ENCODE assay signal across 10 cellular contexts in the genomic region with DNA sequence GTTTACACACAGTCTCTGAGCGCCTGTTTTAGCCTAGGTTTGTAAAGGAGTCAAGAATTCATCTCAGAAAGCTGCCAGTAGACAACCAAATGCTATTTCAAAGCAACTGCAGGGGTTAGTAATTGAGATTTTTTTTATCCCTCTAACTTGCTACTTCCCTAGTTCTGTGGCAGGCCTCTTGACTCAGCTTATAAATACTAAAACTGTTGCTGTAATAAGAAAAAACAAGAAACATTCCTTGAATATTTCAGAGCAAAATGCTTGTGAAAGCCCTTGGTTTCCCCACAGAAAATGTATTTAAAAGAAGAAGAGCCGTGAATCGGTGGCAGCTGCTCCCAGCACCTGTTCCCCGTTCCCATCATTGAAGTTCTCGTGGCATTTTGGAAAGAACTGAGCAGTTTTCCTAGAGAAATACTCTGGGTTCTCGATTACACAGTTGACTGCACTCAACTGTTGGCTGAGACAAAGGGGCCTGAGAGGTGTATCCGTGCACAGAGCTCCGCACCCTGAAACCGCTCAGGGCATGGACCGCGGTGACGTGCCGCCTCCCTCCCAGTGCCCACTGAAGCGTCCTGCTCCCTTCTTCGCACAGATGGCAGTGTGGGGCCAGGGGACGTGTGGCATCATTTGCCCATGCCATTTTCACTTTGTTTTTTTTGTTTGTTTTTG. TPM values are rescaled to one million over a fixed set of nuclear protein-coding genes. Genes with fewer than 3 reads are reported as not detected.
DNase-seq lines count a peak whose midpoint lies in the region; ATAC-seq and TF ChIP-seq lines count a peak whose summit lies in the region.
"Had no signal": no experiment of that assay in that cellular context is flagged by ENCODE, and none has a peak within 500 bp of the region (broad histone marks: within the 10 kb centered on the region; RNA-seq: fewer than 3 reads in every experiment).

No MANE protein-coding gene starts in this region.

- H3K4me3 ChIP-seq in right lobe of liver (no peak overlapping the region), stomach (no peak overlapping the region), upper lobe of right lung (no peak overlapping the region)

- H3K9me3 ChIP-seq in right lobe of liver, result no peaks in the 10 kb centered on the region
- H3K9me3 ChIP-seq in stomach, result no peaks in the 10 kb centered on the region
- H3K9me3 ChIP-seq in upper lobe of right lung, result no peaks in the 10 kb centered on the region

- peaks cover 8% of the 10 kb centered on the region for H3K36me3 Mint-ChIP-seq in effector memory CD8-positive, alpha-beta T cell (ENCODE audit: insufficient read depth)

- peaks cover 40 to 79% of the 10 kb centered on the region in 2 donors for H3K27me3 Mint-ChIP-seq in effector memory CD8-positive, alpha-beta T cell

- TF ChIP-seq CTCF in right lobe of liver (IDR thresholded peaks at IDR 0.05) (no peak), stomach (IDR thresholded peaks at IDR 0.05) (no peak), upper lobe of right lung (IDR thresholded peaks at IDR 0.05) (no peak)

- H3K9me3 Mint-ChIP-seq in effector memory CD8-positive, alpha-beta T cell, result no peaks in the 10 kb centered on the region
- H3K9me3 Mint-ChIP-seq: activated T-helper 1 cell treated with anti-CD3 and anti-CD28 coated beads, Interleukin-12 subunit alpha, Interleukin-12 subunit beta, Interleukin-2, Interleukin-4 antibody, amounts not matched to agents 30 ng/mL and 10 ng/mL and 1 ng/mL, durations not matched to agents 14 hours and 24 hours and 36 hours had no signal

- H3K27ac ChIP-seq in right lobe of liver (no peak overlapping the region), stomach (peak overlapping the region in 3 of 5 donors; percentile 43 to 59 (median 46)), upper lobe of right lung (no peak overlapping the region)

- no peak for TF ChIP-seq EP300 in stomach (IDR thresholded peaks at IDR 0.05)

- no peak overlapping the region for H3K27ac Mint-ChIP-seq in effector memory CD8-positive, alpha-beta T cell
- H3K27ac Mint-ChIP-seq: activated CD4-positive, alpha-beta T cell treated with anti-CD3 and anti-CD28 coated beads for 36 hours; activated T-helper 1 cell treated with anti-CD3 and anti-CD28 coated beads, Interleukin-12 subunit alpha, Interleukin-12 subunit beta, Interleukin-2, Interleukin-4 antibody, amounts not matched to agents 30 ng/mL and 10 ng/mL and 1 ng/mL, durations not matched to agents 14 hours and 24 hours and 36 hours had no signal

- 75% methylated on average over 11 of the region's 16 CpGs for WGBS in right lobe of liver (ENCODE audit: insufficient coverage, low coverage, low lambda C conversion rate, missing lambda C conversion rate)
- WGBS in stomach, 5 donors, result 78 to 87% (median 83%) methylated on average over 16 of the region's 16 CpGs

- H3K4me1 ChIP-seq in right lobe of liver (peaks cover 0 to 8% (median 1%) of the 10 kb centered on the region in 4 donors), stomach (peaks cover 7 to 23% (median 18%) of the 10 kb centered on the region in 4 donors), upper lobe of right lung (peaks cover 13% of the 10 kb centered on the region)

- no peaks in the 10 kb centered on the region for H3K36me3 ChIP-seq in right lobe of liver
- H3K36me3 ChIP-seq in stomach, result no peaks in the 10 kb centered on the region
- H3K36me3 ChIP-seq in upper lobe of right lung, result no peaks in the 10 kb centered on the region

- no peaks in the 10 kb centered on the region for H3K27me3 ChIP-seq in right lobe of liver
- H3K27me3 ChIP-seq in stomach, result peaks cover 0 to 22% (median 0%) of the 10 kb centered on the region in 3 donors
- H3K27me3 ChIP-seq in upper lobe of right lung, result no peaks in the 10 kb centered on the region

- no peak for TF ChIP-seq POLR2A in right lobe of liver (IDR thresholded peaks at IDR 0.05)
- no peak for TF ChIP-seq POLR2A in stomach (IDR thresholded peaks at IDR 0.05)

- intact Hi-C loops in right lobe of liver (cut with DNase I), result no loop called here
- intact Hi-C loops in stomach (cut with DNase I; ENCODE audit: low total_unique reads), result no loop called here
- intact Hi-C loops in upper lobe of right lung (cut with DNase I), result no loop called here

- ATAC-seq in right lobe of liver (no peak), upper lobe of right lung (no peak)
- no peak for ATAC-seq in effector memory CD8-positive, alpha-beta T cell (replicated peaks)
- ATAC-seq: activated CD4-positive, alpha-beta T cell treated with anti-CD3 and anti-CD28 coated beads for 36 hours had no signal

- peaks cover 17 to 23% of the 10 kb centered on the region in 2 donors for H3K4me1 Mint-ChIP-seq in effector memory CD8-positive, alpha-beta T cell (ENCODE audit: low read depth in 2 of 2)

- no peak overlapping the region for H3K4me3 Mint-ChIP-seq in effector memory CD8-positive, alpha-beta T cell
- H3K4me3 Mint-ChIP-seq: activated CD4-positive, alpha-beta T cell treated with anti-CD3 and anti-CD28 coated beads for 36 hours; activated T-helper 1 cell treated with anti-CD3 and anti-CD28 coated beads, Interleukin-12 subunit alpha, Interleukin-12 subunit beta, Interleukin-2, Interleukin-4 antibody, amounts not matched to agents 30 ng/mL and 10 ng/mL and 1 ng/mL, durations not matched to agents 14 hours and 24 hours and 36 hours had no signal

- DNase-seq in NCI-H748 (lab: John Stamatoyannopoulos, UW; ENCODE audit: unreplicated experiment), result peak; percentile 71
- no peak for DNase-seq in NCI-H748 treated with DMSO at 0.1 percent for 48 hours (lab: John Stamatoyannopoulos, UW)
- DNase-seq in NCI-H526 (lab: John Stamatoyannopoulos, UW), result peak; percentile 58 to 73
- peak in 2 of 3 donors; percentile 14 to 39 for DNase-seq in right lobe of liver
- DNase-seq in stomach, result no peak
- no peak for DNase-seq in upper lobe of right lung
- DNase-seq in HK-2 (ENCODE audit: unreplicated experiment), result no peak
- no peak for DNase-seq in effector memory CD8-positive, alpha-beta T cell
- DNase-seq: activated CD4-positive, alpha-beta T cell treated with anti-CD3 and anti-CD28 coated beads for 36 hours had no signal

RNA-seq across cellular contexts. Expression of a gene that starts 20.9 kb away (rescaled TPM):
- total RNA-seq in right lobe of liver, result 1 to 10 TPM; 2.0 to 9.6 (median 3.4) TPM
- total RNA-seq in stomach, result 10 to 100 TPM in 2 of 5 donors, 1 to 10 TPM in 2, not detected in 1; 4.2 to 38.5 (median 9.6) TPM
- 10 to 100 TPM in 1 of 3 donors, 1 to 10 TPM in 2; 3.4 to 14.1 (median 5.5) TPM for polyA plus RNA-seq in stomach
- total RNA-seq in upper lobe of right lung, result 14.6 TPM
- total RNA-seq: activated T-helper 1 cell treated with anti-CD3 and anti-CD28 coated beads, Interleukin-12 subunit alpha, Interleukin-12 subunit beta, Interleukin-2, Interleukin-4 antibody, amounts not matched to agents 30 ng/mL and 10 ng/mL and 1 ng/mL, durations not matched to agents 14 hours and 24 hours and 36 hours had no signal

RNA-seq across cellular contexts. Expression of a gene that starts 36.6 kb away (rescaled TPM):
- total RNA-seq in right lobe of liver, result 10 to 100 TPM in 5 of 6 experiments, 1 to 10 TPM in 1; 9.5 to 15.7 (median 13.1) TPM
- 10 to 100 TPM; 26.4 to 66.5 (median 29.9) TPM for total RNA-seq in stomach
- polyA plus RNA-seq in stomach, result 1 to 10 TPM; 6.4 to 9.9 (median 9.4) TPM
- total RNA-seq in upper lobe of right lung, result 26.1 TPM

Comparison
In these comparisons a context has a peak if more than half of its experiments do, and no peak if none do; other contexts are left out.
1. DNase-seq: peak in NCI-H748 (single experiment), NCI-H526 (2 of 2) and right lobe of liver (2 of 3); none in NCI-H748 treated with DMSO at 0.1 percent for 48 hours (single experiment), stomach (single experiment), upper lobe of right lung (single experiment), HK-2 (single experiment) and effector memory CD8-positive, alpha-beta T cell (0 of 3).
2. H3K27ac ChIP-seq: peak in stomach (3 of 5); none in right lobe of liver (0 of 3) and upper lobe of right lung (single experiment).